ENCODE assay signal across 10 cellular contexts in genomic region chr17:44969144-44969780, GRCh38. TPM values are rescaled to one million over a fixed set of nuclear protein-coding genes. Genes with fewer than 3 reads are reported as not detected.
DNase-seq lines count a peak whose midpoint lies in the region; ATAC-seq and TF ChIP-seq lines count a peak whose summit lies in the region.
"Had no signal": no experiment of that assay in that cellular context is flagged by ENCODE, and none has a peak within 500 bp of the region (broad histone marks: within the 10 kb centered on the region; RNA-seq: fewer than 3 reads in every experiment).

No MANE protein-coding gene starts in this region.

- no peaks in the 10 kb centered on the region for H4K20me1 ChIP-seq in GM23248 (ENCODE audit: insufficient read depth)

- in situ Hi-C loops in GM23248 (cut with MboI) = no loop called here

- intact Hi-C loops in CD4-positive, alpha-beta memory T cell (cut with micrococcal nuclease) = loop anchor here (5.0 to 10.0 kb wide), 2 partner anchors 192 to 844 kb away; partner anchors contain the start of gene HDAC5

- peaks cover 28% of the 10 kb centered on the region for H3K4me1 ChIP-seq in CD4-positive, alpha-beta memory T cell (ENCODE audit: insufficient read depth, low read length)
- H3K4me1 ChIP-seq in HUES64 (ENCODE audit: insufficient read depth, low read length) = peaks cover 18% of the 10 kb centered on the region
- H3K4me1 ChIP-seq in GM23248 (ENCODE audit: insufficient read depth) = peaks cover 16% of the 10 kb centered on the region

- peaks cover 0 to 4% of the 10 kb centered on the region in 2 donors for H3K36me3 Mint-ChIP-seq in CD4-positive, alpha-beta memory T cell
- H3K36me3 Mint-ChIP-seq in chondrocyte (ENCODE audit: low read depth) = no peaks in the 10 kb centered on the region
- H3K36me3 Mint-ChIP-seq in nephron (ENCODE audit: low read depth) = no peaks in the 10 kb centered on the region

- H3K4me3 ChIP-seq in CD4-positive, alpha-beta memory T cell (ENCODE audit: low read length in 2 of 2) = peak overlapping the region in 1 of 2 donors; percentile 5
- H3K4me3 ChIP-seq in HUES64 (ENCODE audit: low read length) (peak overlapping the region; percentile 76), GM23248 (no peak overlapping the region)

- no peak overlapping the region for H2AFZ ChIP-seq in GM23248

- H3F3A ChIP-seq in GM23248 (ENCODE audit: insufficient read depth) = peaks cover 16% of the 10 kb centered on the region; the same call in 1 of the 2 replicates

- DNase-seq in CD4-positive, alpha-beta memory T cell = peak in 1 of 5 donors; percentile 14
- DNase-seq in chondrocyte (ENCODE audit: low spot score) (no peak), GM23248 (no peak), MV-4-11 (lab: John Stamatoyannopoulos, UW) (no peak)
- DNase-seq in stimulated activated CD4-positive, alpha-beta T cell treated with anti-CD3 and anti-CD28 coated beads, Interleukin-2, amount 100 ng/mL, for 48 hours = no peak
- DNase-seq: body of pancreas had no signal

- no peak overlapping the region for H3K27ac ChIP-seq in CD4-positive, alpha-beta memory T cell (ENCODE audit: low read depth, low read length)
- H3K27ac ChIP-seq in HUES64 (ENCODE audit: low read depth, low read length) = no peak overlapping the region
- H3K27ac ChIP-seq in GM23248 = no peak overlapping the region
- H3K27ac ChIP-seq: body of pancreas had no signal

- H3K4me3 Mint-ChIP-seq in CD4-positive, alpha-beta memory T cell = peak overlapping the region; percentile 62 to 90 (median 74)
- H3K4me3 Mint-ChIP-seq in chondrocyte (ENCODE audit: unreplicated experiment) = peak overlapping the region; percentile 74
- peak overlapping the region; percentile 85 to 93 (median 91) for H3K4me3 Mint-ChIP-seq in nephron

- POLR2A ChIA-PET in CD4-positive, alpha-beta memory T cell (lab: Charles Lee; ENCODE audit: partially characterized antibody) = interaction anchor here (1.2 to 1.4 kb wide), 2 partner anchors 92 to 343 kb away, joined by 3 to 4 read pairs; partner anchors contain the start of gene NMT1

- H3K9me2 ChIP-seq in GM23248 (ENCODE audit: insufficient read depth) = no peaks in the 10 kb centered on the region

- H3K27me3 Mint-ChIP-seq in CD4-positive, alpha-beta memory T cell = peaks cover 20 to 47% of the 10 kb centered on the region in 2 donors
- H3K27me3 Mint-ChIP-seq in chondrocyte (ENCODE audit: low read depth) (peaks cover 27% of the 10 kb centered on the region), nephron (ENCODE audit: low read depth) (peaks cover 79% of the 10 kb centered on the region)

- H3K9me3 ChIP-seq in CD4-positive, alpha-beta memory T cell (ENCODE audit: control insufficient read depth in 1 of 2, low read length in 2 of 2) = no peaks in the 10 kb centered on the region
- no peaks in the 10 kb centered on the region for H3K9me3 ChIP-seq in HUES64 (ENCODE audit: insufficient read depth, low read depth, low read length)
- no peaks in the 10 kb centered on the region for H3K9me3 ChIP-seq in GM23248 (ENCODE audit: low read depth)
- H3K9me3 ChIP-seq: body of pancreas had no signal

- H3K27ac Mint-ChIP-seq in CD4-positive, alpha-beta memory T cell = peak overlapping the region in 3 of 7 donors; percentile 35 to 54 (median 38)
- H3K27ac Mint-ChIP-seq in chondrocyte (ENCODE audit: unreplicated experiment) = no peak overlapping the region
- peak overlapping the region; percentile 1 to 40 (median 18) for H3K27ac Mint-ChIP-seq in nephron

- 4% methylated on average over 19 of the region's 19 CpGs for WGBS in HUES64
- WGBS in GM23248 (ENCODE audit: low coverage in 1 of 2, low lambda C conversion rate in 2 of 2, missing lambda C conversion rate in 2 of 2), 2 experiments = 86 to 88% methylated on average over 19 of the region's 19 CpGs

- H3K4me2 ChIP-seq in GM23248 (ENCODE audit: unreplicated experiment) = no peak overlapping the region

- CTCF ChIA-PET in CD4-positive, alpha-beta memory T cell (lab: Charles Lee; ENCODE audit: partially characterized antibody) = interaction anchor here (1.1 to 1.4 kb wide), 2 partner anchors 14 to 130 kb away, joined by 3 to 4 read pairs; no protein-coding TSS in a partner anchor

- H3K9ac ChIP-seq in HUES64 (ENCODE audit: low read depth, low read length) (no peak overlapping the region), GM23248 (no peak overlapping the region)

- peaks cover 0 to 3% (median 0%) of the 10 kb centered on the region in 8 donors for H3K9me3 Mint-ChIP-seq in CD4-positive, alpha-beta memory T cell
- H3K9me3 Mint-ChIP-seq in chondrocyte (ENCODE audit: low read depth) = no peaks in the 10 kb centered on the region
- H3K9me3 Mint-ChIP-seq in nephron = no peaks in the 10 kb centered on the region

- H3K36me3 ChIP-seq in CD4-positive, alpha-beta memory T cell (ENCODE audit: insufficient read depth, low read length) = no peaks in the 10 kb centered on the region
- H3K36me3 ChIP-seq in HUES64 (ENCODE audit: insufficient read depth, low read length) (no peaks in the 10 kb centered on the region), GM23248 (ENCODE audit: low read depth) (no peaks in the 10 kb centered on the region)

- no peak for ATAC-seq in HG02973 (IDR thresholded peaks at IDR 0.05; ENCODE audit: unreplicated experiment)
- ATAC-seq: activated CD4-positive, CD25-positive, alpha-beta regulatory T cell treated with anti-CD3 and anti-CD28 coated beads, Interleukin-2, amount 50 U/mL, for 24 hours had no signal

- H3K79me2 ChIP-seq in GM23248 (ENCODE audit: insufficient read depth) = no peaks in the 10 kb centered on the region

- peaks cover 37% of the 10 kb centered on the region for H3K27me3 ChIP-seq in CD4-positive, alpha-beta memory T cell (ENCODE audit: insufficient read depth, low read length)
- H3K27me3 ChIP-seq in HUES64 (ENCODE audit: insufficient read depth, low read length) = peaks cover 66% of the 10 kb centered on the region
- peaks cover 24% of the 10 kb centered on the region for H3K27me3 ChIP-seq in GM23248 (replicated peaks; ENCODE audit: insufficient read depth)

- TF ChIP-seq CTCF in chondrocyte (IDR thresholded peaks at IDR 0.05) (no peak), nephron (IDR thresholded peaks at IDR 0.05; ENCODE audit: unreplicated experiment in 3 of 3) (no peak)

- peaks cover 12 to 41% (median 24%) of the 10 kb centered on the region in 4 donors for H3K4me1 Mint-ChIP-seq in CD4-positive, alpha-beta memory T cell
- H3K4me1 Mint-ChIP-seq in chondrocyte (ENCODE audit: low read depth) (peaks cover 20% of the 10 kb centered on the region), nephron (peaks cover 17% of the 10 kb centered on the region)

RNA-seq across cellular contexts. Expression of gene C1QL1, which starts 1.2 kb away (rescaled TPM):
- not detected for total RNA-seq in CD4-positive, alpha-beta memory T cell
- not detected for polyA plus RNA-seq in CD4-positive, alpha-beta memory T cell
- 4.1 TPM for polyA plus RNA-seq in HUES64 (2013, experiment 1 of 2)
- polyA plus RNA-seq in HUES64 (2013, experiment 2 of 2) = 6.3 TPM
- 1.6 to 2.8 TPM (median 2.0 TPM) in 3 replicates for total RNA-seq in chondrocyte
- total RNA-seq in GM23248 (2014; rRNA removed; shearing (Covaris generic)) = 0.86 TPM in 1 of 2 replicates, not detected in the other
- polyA plus RNA-seq in GM23248 (2016; fragmentation: Nextera tagmentation; extraction: Ambion mirVana) = 0.14 and 0.77 TPM in 2 replicates

RNA-seq across cellular contexts. Expression of gene KIF18B, which starts 21.7 kb away (rescaled TPM):
- not detected for total RNA-seq in CD4-positive, alpha-beta memory T cell
- not detected for polyA plus RNA-seq in CD4-positive, alpha-beta memory T cell
- polyA plus RNA-seq in HUES64 (2013, experiment 1 of 2) = 25.5 TPM
- 22.4 TPM for polyA plus RNA-seq in HUES64 (2013, experiment 2 of 2)
- total RNA-seq in chondrocyte = 3.9 to 7.7 TPM (median 5.2 TPM) in 3 replicates
- total RNA-seq in GM23248 (2014; rRNA removed; shearing (Covaris generic)) = 1.4 and 2.1 TPM in 2 replicates
- 4.5 and 4.6 TPM in 2 replicates for polyA plus RNA-seq in GM23248 (2016; fragmentation: Nextera tagmentation; extraction: Ambion mirVana)

RNA-seq across cellular contexts. Expression of gene GFAP, which starts 54.0 kb away (rescaled TPM):
- not detected for total RNA-seq in CD4-positive, alpha-beta memory T cell
- polyA plus RNA-seq in CD4-positive, alpha-beta memory T cell = under 1 TPM in 1 of 2 donors, not detected in 1; 0.16 TPM
- polyA plus RNA-seq in HUES64 (2013, experiment 1 of 2) = 0.20 TPM
- 0.76 TPM for polyA plus RNA-seq in HUES64 (2013, experiment 2 of 2)
- 0.55 to 1.0 TPM in 2 of 3 replicates, not detected in the other for total RNA-seq in chondrocyte
- total RNA-seq in GM23248 (2014; rRNA removed; shearing (Covaris generic)) = 1.1 TPM in 1 of 2 replicates, not detected in the other
- polyA plus RNA-seq in GM23248 (2016; fragmentation: Nextera tagmentation; extraction: Ambion mirVana) = 0.49 and 0.52 TPM in 2 replicates
